ENCODE assay signal across 16 cellular contexts in genomic region chr17:17815436-17816200, GRCh38. TPM values are rescaled to one million over a fixed set of nuclear protein-coding genes. Genes with fewer than 3 reads are reported as not detected.
DNase-seq lines count a peak whose midpoint lies in the region; ATAC-seq and TF ChIP-seq lines count a peak whose summit lies in the region.
"Had no signal": no experiment of that assay in that cellular context is flagged by ENCODE, and none has a peak within 500 bp of the region (broad histone marks: within the 10 kb centered on the region; RNA-seq: fewer than 3 reads in every experiment).

No MANE protein-coding gene starts in this region.

- no peaks in the 10 kb centered on the region for H3K9me2 ChIP-seq in PC-9 (ENCODE audit: insufficient read depth)

- H3K27me3 ChIP-seq in BLaER1 treated with 17β-estradiol and CSF1 and Interleukin-3, amounts not matched to agents 10 nM and 100 nM: no peaks in the 10 kb centered on the region
- H3K27me3 ChIP-seq in PC-9 (ENCODE audit: insufficient read depth, low read depth): no peaks in the 10 kb centered on the region
- H3K27me3 ChIP-seq: ovary had no signal

- H2AFZ ChIP-seq in PC-9: no peak overlapping the region

- H3K4me3 Mint-ChIP-seq in endothelial cell (ENCODE audit: unreplicated experiment) (peak overlapping the region; percentile 69), nephron progenitor cell (no peak overlapping the region)
- H3K4me3 Mint-ChIP-seq: CD4-positive, CD25-positive, alpha-beta regulatory T cell had no signal

- H3K27ac Mint-ChIP-seq in endothelial cell (ENCODE audit: unreplicated experiment) (peak overlapping the region; percentile 52), nephron progenitor cell (no peak overlapping the region)

- POLR2A ChIA-PET in PC-9 (lab: Charles Lee; ENCODE audit: unreplicated experiment): no interaction called here

- H3K4me3 ChIP-seq in BLaER1 treated with 17β-estradiol and CSF1 and Interleukin-3, amounts not matched to agents 10 nM and 100 nM: no peak overlapping the region
- H3K4me3 ChIP-seq in PC-9: no peak overlapping the region
- H3K4me3 ChIP-seq: ovary had no signal

- H3K9me3 ChIP-seq in BLaER1 treated with 17β-estradiol and CSF1 and Interleukin-3, amounts not matched to agents 10 nM and 100 nM (replicated peaks in 1 of 11): no peaks in the 10 kb centered on the region
- no peaks in the 10 kb centered on the region for H3K9me3 ChIP-seq in PC-9 (ENCODE audit: insufficient read depth, low read depth)
- H3K9me3 ChIP-seq: ovary had no signal

- CTCF ChIA-PET in PC-9 (lab: Charles Lee): no interaction called here

- TF ChIP-seq CTCF in endothelial cell (IDR thresholded peaks at IDR 0.05; ENCODE audit: unreplicated experiment) (no peak), PC-9 (conservative IDR thresholded peaks at IDR 0.05) (no peak), nephron progenitor cell (IDR thresholded peaks at IDR 0.05) (no peak)

- no peak for ATAC-seq in GM21515 (IDR thresholded peaks at IDR 0.05; ENCODE audit: unreplicated experiment)

- H3K27me3 Mint-ChIP-seq in endothelial cell (ENCODE audit: unreplicated experiment) (peaks cover 44% of the 10 kb centered on the region), nephron progenitor cell (ENCODE audit: low read depth, poor library complexity) (no peaks in the 10 kb centered on the region)
- H3K27me3 Mint-ChIP-seq: CD4-positive, CD25-positive, alpha-beta regulatory T cell had no signal

- peak overlapping the region in 5 of 11 experiments; percentile 23 to 45 (median 29); a peak in 10 of 22 replicates for H3K27ac ChIP-seq in BLaER1 treated with 17β-estradiol and CSF1 and Interleukin-3, amounts not matched to agents 10 nM and 100 nM
- H3K27ac ChIP-seq in PC-9: no peak overlapping the region
- H3K27ac ChIP-seq: ovary had no signal

- peak overlapping the region in 7 of 11 experiments; percentile 4 to 53 (median 27); a peak in 12 of 22 replicates for H3K4me2 ChIP-seq in BLaER1 treated with 17β-estradiol and CSF1 and Interleukin-3, amounts not matched to agents 10 nM and 100 nM
- no peak overlapping the region for H3K4me2 ChIP-seq in PC-9

- peak overlapping the region in 8 of 11 experiments; percentile 8 to 61 (median 38); a peak in 9 of 22 replicates for H3K9ac ChIP-seq in BLaER1 treated with 17β-estradiol and CSF1 and Interleukin-3, amounts not matched to agents 10 nM and 100 nM

- H3K9me3 Mint-ChIP-seq in endothelial cell (ENCODE audit: unreplicated experiment) (no peaks in the 10 kb centered on the region), nephron progenitor cell (no peaks in the 10 kb centered on the region)
- H3K9me3 Mint-ChIP-seq: CD4-positive, CD25-positive, alpha-beta regulatory T cell had no signal

- H3K36me3 Mint-ChIP-seq in endothelial cell (ENCODE audit: low read depth, unreplicated experiment) (peaks cover 18% of the 10 kb centered on the region), nephron progenitor cell (ENCODE audit: low read depth) (peaks cover 7% of the 10 kb centered on the region)

- DNase-seq in NCI-H69 (lab: John Stamatoyannopoulos, UW): peak; percentile 43
- no peak for DNase-seq in endothelial cell (ENCODE audit: low spot score)
- DNase-seq in pons (ENCODE audit: low spot score): peak; percentile 56
- no peak for DNase-seq in PC-9
- DNase-seq in nephron progenitor cell: no peak
- DNase-seq in dermis blood vessel endothelial cell: no peak
- DNase-seq: activated CD4-positive, alpha-beta T cell treated with anti-CD3 and anti-CD28 coated beads, Interleukin-2, amount 50 U/mL, for 48 hours; CD4-positive, CD25-positive, alpha-beta regulatory T cell; effector CD4-positive, alpha-beta T cell; KG1; NCI-H748 treated with DMSO at 0.1 percent for 48 hours; ovary; stimulated activated CD4-positive, alpha-beta T cell treated with anti-CD3 and anti-CD28 coated beads, Interleukin-4, amount 100 ng/mL, for 1 hour; stimulated activated naive CD4-positive, alpha-beta T cell treated with Interleukin-2 at 50 U/mL for 16 hours had no signal

- peaks cover 92 to 100% (median 96%) of the 10 kb centered on the region in 11 experiments for H4K20me1 ChIP-seq in BLaER1 treated with 17β-estradiol and CSF1 and Interleukin-3, amounts not matched to agents 10 nM and 100 nM
- H4K20me1 ChIP-seq in PC-9 (ENCODE audit: insufficient read depth): peaks cover 87% of the 10 kb centered on the region

- no TSS peak for BruUV-seq in PC-9 (replicated peaks; lab: Mats Ljungman, UMichigan)

- peaks cover 15% of the 10 kb centered on the region for H3K4me1 Mint-ChIP-seq in endothelial cell (ENCODE audit: unreplicated experiment)
- H3K4me1 Mint-ChIP-seq in nephron progenitor cell: peaks cover 42% of the 10 kb centered on the region

- H3K79me2 ChIP-seq in PC-9 (ENCODE audit: low read depth): peaks cover 35% of the 10 kb centered on the region

- H3F3A ChIP-seq in PC-9 (ENCODE audit: insufficient read depth, low read depth): peaks cover 81% of the 10 kb centered on the region

- intact Hi-C loops in PC-9 (cut with micrococcal nuclease; ENCODE audit: unreplicated experiment): no loop called here

- H3K36me3 ChIP-seq in BLaER1 treated with 17β-estradiol and CSF1 and Interleukin-3, amounts not matched to agents 10 nM and 100 nM: peaks cover 91 to 98% (median 96%) of the 10 kb centered on the region in 11 experiments
- peaks cover 30% of the 10 kb centered on the region for H3K36me3 ChIP-seq in PC-9 (ENCODE audit: low read depth)
- H3K36me3 ChIP-seq: ovary had no signal

- peaks cover 45 to 75% (median 69%) of the 10 kb centered on the region in 10 experiments for H3K4me1 ChIP-seq in BLaER1 treated with 17β-estradiol and CSF1 and Interleukin-3, amounts not matched to agents 10 nM and 100 nM
- peaks cover 37% of the 10 kb centered on the region for H3K4me1 ChIP-seq in PC-9 (replicated peaks; ENCODE audit: insufficient read depth)

RNA-seq across cellular contexts. Expression of gene SREBF1, which starts 21.2 kb away (rescaled TPM):
- total RNA-seq in endothelial cell (ENCODE audit: unreplicated experiment): 146 TPM
- total RNA-seq in PC-9 (2021): 243 and 360 TPM in 2 replicates
- 28.8 and 71.5 TPM in 2 replicates for total RNA-seq in dermis blood vessel endothelial cell

Comparison
In these comparisons a context has a peak if more than half of its experiments do, and no peak if none do; other contexts are left out.
1. DNase-seq: peak in NCI-H69 (single experiment) and pons (single experiment); none in endothelial cell (single experiment), PC-9 (0 of 2), nephron progenitor cell (single experiment) and dermis blood vessel endothelial cell (single experiment).